In genomic region chr1:27234054-27234882, GRCh38 we compare ENCODE assay signal across 1 cellular context.
A peak's percentile ranks its signal among the peaks of the same experiment; 100 is the strongest.
TF ChIP-seq lines count a peak whose summit lies in the region.

Gene WDTC1 (plus strand): TSS chr1:27234632. CDS start chr1:27261055, 26,423 bp downstream.

TF ChIP-seq in K562, 482 proteins besides CTCF, POLR2A, EP300 and RAD21 (continued from another document and continues in another):
- TF ChIP-seq NR0B1 (IDR thresholded peaks at IDR 0.05; ENCODE audit: partially characterized antibody) (no peak), ZFP91 (CRISPR knock-in tag; IDR thresholded peaks at IDR 0.05) (no peak), RBM17 (IDR thresholded peaks at IDR 0.05; ENCODE audit: borderline replicate concordance, low read depth, low read length) (no peak), RHOXF2B (CRISPR knock-in tag; conservative IDR thresholded peaks at IDR 0.05) (no peak), PTTG1 (tag; IDR thresholded peaks at IDR 0.05; ENCODE audit: low read depth) (no peak), ZNF507 (tag; conservative IDR thresholded peaks at IDR 0.05) (no peak), DIDO1 (tag; IDR thresholded peaks at IDR 0.05; ENCODE audit: low read depth) (no peak), LCOR (CRISPR knock-in tag; IDR thresholded peaks at IDR 0.05) (peak; percentile 55; the same call in 1 of the 2 replicates), POLR2AphosphoS5 (IDR thresholded peaks at IDR 0.05; ENCODE audit: control insufficient read depth, insufficient read depth, low read depth, low read length) (no peak), POLR2H (tag; IDR thresholded peaks at IDR 0.05; ENCODE audit: low read depth) (no peak), HDAC8 (tag; IDR thresholded peaks at IDR 0.05) (no peak), MCM7 (IDR thresholded peaks at IDR 0.05) (no peak), ATF4 (CRISPR knock-in tag; IDR thresholded peaks at IDR 0.05) (no peak), SMAD2 (IDR thresholded peaks at IDR 0.05; ENCODE audit: low read depth, low read length) (no peak; the same call in 1 of the 2 replicates), NR2C2 (CRISPR knock-in tag; IDR thresholded peaks at IDR 0.05) (peak; percentile 69; the same call in 1 of the 2 replicates), NR2C2 (tag; IDR thresholded peaks at IDR 0.05) (peak; percentile 86), E2F5 (CRISPR knock-in tag; IDR thresholded peaks at IDR 0.05) (no peak), ZNF274 (IDR thresholded peaks at IDR 0.05; ENCODE audit: borderline replicate concordance, low read depth, low read length) (no peak), NFIC (IDR thresholded peaks at IDR 0.05) (no peak), HDGF (IDR thresholded peaks at IDR 0.05) (no peak), ZNF408 (CRISPR knock-in tag; IDR thresholded peaks at IDR 0.05; ENCODE audit: low read depth) (no peak), ZBTB17 (CRISPR knock-in tag; IDR thresholded peaks at IDR 0.05) (no peak), NKRF (IDR thresholded peaks at IDR 0.05; ENCODE audit: borderline replicate concordance) (peak; percentile 49), CAMTA2 (CRISPR knock-in tag; conservative IDR thresholded peaks at IDR 0.05) (no peak), ID3 (CRISPR knock-in tag; IDR thresholded peaks at IDR 0.05) (no peak), ID3 (tag; IDR thresholded peaks at IDR 0.05) (no peak), POLR2AphosphoS2 (IDR thresholded peaks at IDR 0.05; ENCODE audit: low read length) (no peak), ILF3 (IDR thresholded peaks at IDR 0.05; ENCODE audit: borderline replicate concordance) (no peak), SIN3A (IDR thresholded peaks at IDR 0.05; ENCODE audit: borderline replicate concordance in 2 of 2, control insufficient read depth in 1 of 2, low read depth in 2 of 2, low read length in 2 of 2) (peak; percentile 87 to 95; a peak in 3 of 4 replicates), HOXB6 (CRISPR knock-in tag; IDR thresholded peaks at IDR 0.05; ENCODE audit: borderline replicate concordance) (no peak), MBD2 (IDR thresholded peaks at IDR 0.05; ENCODE audit: borderline replicate concordance, low read depth) (peak; percentile 97), PHF20 (IDR thresholded peaks at IDR 0.05; ENCODE audit: partially characterized antibody) (no peak), STAT5A (IDR thresholded peaks at IDR 0.05; ENCODE audit: borderline replicate concordance, low read length) (no peak), RREB1 (CRISPR knock-in tag; IDR thresholded peaks at IDR 0.05) (no peak), GABPA (tag; conservative IDR thresholded peaks at IDR 0.05; ENCODE audit: low read depth) (peak; percentile 81), ZNF3 (CRISPR knock-in tag; IDR thresholded peaks at IDR 0.05) (no peak), DMBX1 (CRISPR knock-in tag; IDR thresholded peaks at IDR 0.05; ENCODE audit: borderline replicate concordance) (no peak), THAP7 (CRISPR knock-in tag; IDR thresholded peaks at IDR 0.05) (no peak), SUPT5H (IDR thresholded peaks at IDR 0.05) (peak; percentile 46; the same call in 1 of the 2 replicates), FOXO4 (CRISPR knock-in tag; IDR thresholded peaks at IDR 0.05) (no peak), EZH2 (IDR thresholded peaks at IDR 0.05; ENCODE audit: borderline replicate concordance, low read depth, low read length) (no peak), ZNF511 (CRISPR knock-in tag; IDR thresholded peaks at IDR 0.05) (0 out of 2 replicates have a peak, but pooled peaks have one; percentile 28), YY1 (IDR thresholded peaks at IDR 0.05; ENCODE audit: borderline replicate concordance in 1 of 3, control insufficient read depth in 1 of 3, extremely low read depth in 1 of 3, insufficient read depth in 3 of 3, insufficient read length in 1 of 3, insufficient replicate concordance in 2 of 3, low read depth in 1 of 3, low read length in 2 of 3) (peak in 2 of 3 experiments; percentile 46 to 57), ZNF512 (tag; IDR thresholded peaks at IDR 0.05) (no peak), ERF (CRISPR knock-in tag; IDR thresholded peaks at IDR 0.05) (no peak), PHB (CRISPR knock-in tag; IDR thresholded peaks at IDR 0.05) (no peak)
